In genomic region chr14:31222834-31223233, GRCh38 we compare ENCODE assay signal across 1 cellular context.
TF ChIP-seq lines count a peak whose summit lies in the region.

No MANE protein-coding gene starts in this region.

TF ChIP-seq in HepG2, 621 proteins besides CTCF, POLR2A, EP300 and RAD21 (continued from another document and continues in another):
- TF ChIP-seq, protein P1, sequence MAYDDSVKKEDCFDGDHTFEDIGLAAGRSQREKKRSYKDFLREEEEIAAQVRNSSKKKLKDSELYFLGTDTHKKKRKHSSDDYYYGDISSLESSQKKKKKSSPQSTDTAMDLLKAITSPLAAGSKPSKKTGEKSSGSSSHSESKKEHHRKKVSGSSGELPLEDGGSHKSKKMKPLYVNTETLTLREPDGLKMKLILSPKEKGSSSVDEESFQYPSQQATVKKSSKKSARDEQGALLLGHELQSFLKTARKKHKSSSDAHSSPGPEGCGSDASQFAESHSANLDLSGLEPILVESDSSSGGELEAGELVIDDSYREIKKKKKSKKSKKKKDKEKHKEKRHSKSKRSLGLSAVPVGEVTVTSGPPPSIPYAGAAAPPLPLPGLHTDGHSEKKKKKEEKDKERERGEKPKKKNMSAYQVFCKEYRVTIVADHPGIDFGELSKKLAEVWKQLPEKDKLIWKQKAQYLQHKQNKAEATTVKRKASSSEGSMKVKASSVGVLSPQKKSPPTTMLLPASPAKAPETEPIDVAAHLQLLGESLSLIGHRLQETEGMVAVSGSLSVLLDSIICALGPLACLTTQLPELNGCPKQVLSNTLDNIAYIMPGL (CRISPR knock-in tag; IDR thresholded peaks at IDR 0.05; ENCODE audit: borderline replicate concordance in 1 of 2, low read depth in 1 of 2), result no peak
- TF ChIP-seq, protein P2, sequence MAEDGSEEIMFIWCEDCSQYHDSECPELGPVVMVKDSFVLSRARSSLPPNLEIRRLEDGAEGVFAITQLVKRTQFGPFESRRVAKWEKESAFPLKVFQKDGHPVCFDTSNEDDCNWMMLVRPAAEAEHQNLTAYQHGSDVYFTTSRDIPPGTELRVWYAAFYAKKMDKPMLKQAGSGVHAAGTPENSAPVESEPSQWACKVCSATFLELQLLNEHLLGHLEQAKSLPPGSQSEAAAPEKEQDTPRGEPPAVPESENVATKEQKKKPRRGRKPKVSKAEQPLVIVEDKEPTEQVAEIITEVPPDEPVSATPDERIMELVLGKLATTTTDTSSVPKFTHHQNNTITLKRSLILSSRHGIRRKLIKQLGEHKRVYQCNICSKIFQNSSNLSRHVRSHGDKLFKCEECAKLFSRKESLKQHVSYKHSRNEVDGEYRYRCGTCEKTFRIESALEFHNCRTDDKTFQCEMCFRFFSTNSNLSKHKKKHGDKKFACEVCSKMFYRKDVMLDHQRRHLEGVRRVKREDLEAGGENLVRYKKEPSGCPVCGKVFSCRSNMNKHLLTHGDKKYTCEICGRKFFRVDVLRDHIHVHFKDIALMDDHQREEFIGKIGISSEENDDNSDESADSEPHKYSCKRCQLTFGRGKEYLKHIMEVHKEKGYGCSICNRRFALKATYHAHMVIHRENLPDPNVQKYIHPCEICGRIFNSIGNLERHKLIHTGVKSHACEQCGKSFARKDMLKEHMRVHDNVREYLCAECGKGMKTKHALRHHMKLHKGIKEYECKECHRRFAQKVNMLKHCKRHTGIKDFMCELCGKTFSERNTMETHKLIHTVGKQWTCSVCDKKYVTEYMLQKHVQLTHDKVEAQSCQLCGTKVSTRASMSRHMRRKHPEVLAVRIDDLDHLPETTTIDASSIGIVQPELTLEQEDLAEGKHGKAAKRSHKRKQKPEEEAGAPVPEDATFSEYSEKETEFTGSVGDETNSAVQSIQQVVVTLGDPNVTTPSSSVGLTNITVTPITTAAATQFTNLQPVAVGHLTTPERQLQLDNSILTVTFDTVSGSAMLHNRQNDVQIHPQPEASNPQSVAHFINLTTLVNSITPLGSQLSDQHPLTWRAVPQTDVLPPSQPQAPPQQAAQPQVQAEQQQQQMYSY (CRISPR knock-in tag; IDR thresholded peaks at IDR 0.05), result no peak
- peak; percentile 83 for TF ChIP-seq ZMYM2 (CRISPR knock-in tag; IDR thresholded peaks at IDR 0.05)
- no peak for TF ChIP-seq SSRP1 (CRISPR knock-in tag; IDR thresholded peaks at IDR 0.05)
- peak; percentile 40; the same call in 1 of the 2 replicates for TF ChIP-seq NCOR1 (IDR thresholded peaks at IDR 0.05; ENCODE audit: borderline replicate concordance, low read length)
- no peak for TF ChIP-seq ZNF549 (CRISPR knock-in tag; IDR thresholded peaks at IDR 0.05)
- no peak for TF ChIP-seq POLR2G (IDR thresholded peaks at IDR 0.05; ENCODE audit: low read depth, low read length)
- no peak for TF ChIP-seq NFATC3 (CRISPR knock-in tag; IDR thresholded peaks at IDR 0.05)
- no peak for TF ChIP-seq ZMAT5 (CRISPR knock-in tag; IDR thresholded peaks at IDR 0.05; ENCODE audit: borderline replicate concordance, low read depth)
- TF ChIP-seq HHEX (CRISPR knock-in tag; IDR thresholded peaks at IDR 0.05), result no peak
- TF ChIP-seq TEAD2 (CRISPR knock-in tag; IDR thresholded peaks at IDR 0.05), result no peak
- TF ChIP-seq ZNF18 (CRISPR knock-in tag; IDR thresholded peaks at IDR 0.05; ENCODE audit: insufficient replicate concordance), result no peak
- TF ChIP-seq SNAPC4 (CRISPR knock-in tag; IDR thresholded peaks at IDR 0.05), result no peak
- no peak for TF ChIP-seq SIN3A (IDR thresholded peaks at IDR 0.05; ENCODE audit: borderline replicate concordance, low read depth, low read length)
- TF ChIP-seq, protein P3, sequence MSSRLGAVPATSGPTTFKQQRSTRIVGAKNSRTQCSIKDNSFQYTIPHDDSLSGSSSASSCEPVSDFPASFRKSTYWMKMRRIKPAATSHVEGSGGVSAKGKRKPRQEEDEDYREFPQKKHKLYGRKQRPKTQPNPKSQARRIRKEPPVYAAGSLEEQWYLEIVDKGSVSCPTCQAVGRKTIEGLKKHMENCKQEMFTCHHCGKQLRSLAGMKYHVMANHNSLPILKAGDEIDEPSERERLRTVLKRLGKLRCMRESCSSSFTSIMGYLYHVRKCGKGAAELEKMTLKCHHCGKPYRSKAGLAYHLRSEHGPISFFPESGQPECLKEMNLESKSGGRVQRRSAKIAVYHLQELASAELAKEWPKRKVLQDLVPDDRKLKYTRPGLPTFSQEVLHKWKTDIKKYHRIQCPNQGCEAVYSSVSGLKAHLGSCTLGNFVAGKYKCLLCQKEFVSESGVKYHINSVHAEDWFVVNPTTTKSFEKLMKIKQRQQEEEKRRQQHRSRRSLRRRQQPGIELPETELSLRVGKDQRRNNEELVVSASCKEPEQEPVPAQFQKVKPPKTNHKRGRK (CRISPR knock-in tag; IDR thresholded peaks at IDR 0.05), result no peak
- TF ChIP-seq ZNF180 (CRISPR knock-in tag; IDR thresholded peaks at IDR 0.05; ENCODE audit: borderline replicate concordance, low read depth), result no peak
- no peak for TF ChIP-seq SRSF1 (optimal IDR thresholded peaks at IDR 0.05; ENCODE audit: low read depth, low read length)
- no peak for TF ChIP-seq RFX3 (CRISPR knock-in tag; IDR thresholded peaks at IDR 0.05)
- TF ChIP-seq ZNF772 (CRISPR knock-in tag; IDR thresholded peaks at IDR 0.05), result no peak
- TF ChIP-seq ZNF841 (CRISPR knock-in tag; IDR thresholded peaks at IDR 0.05; ENCODE audit: borderline replicate concordance), result no peak
- TF ChIP-seq KAT7 (CRISPR knock-in tag; IDR thresholded peaks at IDR 0.05; ENCODE audit: borderline replicate concordance), result no peak
- TF ChIP-seq, protein P4, sequence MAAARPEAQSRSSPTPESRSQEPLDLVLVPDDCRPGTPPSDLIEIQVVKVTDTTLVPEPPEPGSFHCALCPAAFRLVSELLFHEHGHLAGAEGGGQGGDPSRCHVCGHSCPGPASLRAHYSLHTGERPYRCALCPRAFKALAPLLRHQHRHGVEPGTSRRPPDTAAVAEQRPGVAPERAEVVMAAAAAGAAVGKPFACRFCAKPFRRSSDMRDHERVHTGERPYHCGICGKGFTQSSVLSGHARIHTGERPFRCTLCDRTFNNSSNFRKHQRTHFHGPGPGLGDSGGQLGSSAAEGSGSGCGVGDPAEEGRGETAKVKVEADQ (CRISPR knock-in tag; IDR thresholded peaks at IDR 0.05; ENCODE audit: borderline replicate concordance), result no peak
- TF ChIP-seq MTF1 (CRISPR knock-in tag; IDR thresholded peaks at IDR 0.05), result no peak
- TF ChIP-seq ZMAT3 (CRISPR knock-in tag; conservative IDR thresholded peaks at IDR 0.05), result no peak
- TF ChIP-seq, protein P5, sequence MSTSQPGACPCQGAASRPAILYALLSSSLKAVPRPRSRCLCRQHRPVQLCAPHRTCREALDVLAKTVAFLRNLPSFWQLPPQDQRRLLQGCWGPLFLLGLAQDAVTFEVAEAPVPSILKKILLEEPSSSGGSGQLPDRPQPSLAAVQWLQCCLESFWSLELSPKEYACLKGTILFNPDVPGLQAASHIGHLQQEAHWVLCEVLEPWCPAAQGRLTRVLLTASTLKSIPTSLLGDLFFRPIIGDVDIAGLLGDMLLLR (CRISPR knock-in tag; IDR thresholded peaks at IDR 0.05), result no peak
- TF ChIP-seq IRX3 (CRISPR knock-in tag; IDR thresholded peaks at IDR 0.05; ENCODE audit: borderline replicate concordance, low read depth), result no peak
- TF ChIP-seq FOXO1 (CRISPR knock-in tag; IDR thresholded peaks at IDR 0.05), result no peak
- no peak for TF ChIP-seq MXI1 (IDR thresholded peaks at IDR 0.05; ENCODE audit: borderline replicate concordance, low read depth, low read length)
- TF ChIP-seq, protein P6, sequence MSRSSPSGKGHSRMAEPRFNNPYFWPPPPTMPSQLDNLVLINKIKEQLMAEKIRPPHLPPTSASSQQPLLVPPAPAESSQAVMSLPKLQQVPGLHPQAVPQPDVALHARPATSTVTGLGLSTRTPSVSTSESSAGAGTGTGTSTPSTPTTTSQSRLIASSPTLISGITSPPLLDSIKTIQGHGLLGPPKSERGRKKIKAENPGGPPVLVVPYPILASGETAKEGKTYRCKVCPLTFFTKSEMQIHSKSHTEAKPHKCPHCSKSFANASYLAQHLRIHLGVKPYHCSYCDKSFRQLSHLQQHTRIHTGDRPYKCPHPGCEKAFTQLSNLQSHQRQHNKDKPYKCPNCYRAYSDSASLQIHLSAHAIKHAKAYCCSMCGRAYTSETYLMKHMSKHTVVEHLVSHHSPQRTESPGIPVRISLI (CRISPR knock-in tag; IDR thresholded peaks at IDR 0.05; ENCODE audit: borderline replicate concordance), result peak; percentile 19; the same call in 1 of the 2 replicates
- TF ChIP-seq, protein P7, sequence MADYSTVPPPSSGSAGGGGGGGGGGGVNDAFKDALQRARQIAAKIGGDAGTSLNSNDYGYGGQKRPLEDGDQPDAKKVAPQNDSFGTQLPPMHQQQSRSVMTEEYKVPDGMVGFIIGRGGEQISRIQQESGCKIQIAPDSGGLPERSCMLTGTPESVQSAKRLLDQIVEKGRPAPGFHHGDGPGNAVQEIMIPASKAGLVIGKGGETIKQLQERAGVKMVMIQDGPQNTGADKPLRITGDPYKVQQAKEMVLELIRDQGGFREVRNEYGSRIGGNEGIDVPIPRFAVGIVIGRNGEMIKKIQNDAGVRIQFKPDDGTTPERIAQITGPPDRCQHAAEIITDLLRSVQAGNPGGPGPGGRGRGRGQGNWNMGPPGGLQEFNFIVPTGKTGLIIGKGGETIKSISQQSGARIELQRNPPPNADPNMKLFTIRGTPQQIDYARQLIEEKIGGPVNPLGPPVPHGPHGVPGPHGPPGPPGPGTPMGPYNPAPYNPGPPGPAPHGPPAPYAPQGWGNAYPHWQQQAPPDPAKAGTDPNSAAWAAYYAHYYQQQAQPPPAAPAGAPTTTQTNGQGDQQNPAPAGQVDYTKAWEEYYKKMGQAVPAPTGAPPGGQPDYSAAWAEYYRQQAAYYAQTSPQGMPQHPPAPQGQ (CRISPR knock-in tag; IDR thresholded peaks at IDR 0.05; ENCODE audit: borderline replicate concordance), result no peak
- no peak for TF ChIP-seq SIN3B (IDR thresholded peaks at IDR 0.05; ENCODE audit: low read length)
- TF ChIP-seq ZNF503 (CRISPR knock-in tag; IDR thresholded peaks at IDR 0.05), result no peak
- TF ChIP-seq, protein P8, sequence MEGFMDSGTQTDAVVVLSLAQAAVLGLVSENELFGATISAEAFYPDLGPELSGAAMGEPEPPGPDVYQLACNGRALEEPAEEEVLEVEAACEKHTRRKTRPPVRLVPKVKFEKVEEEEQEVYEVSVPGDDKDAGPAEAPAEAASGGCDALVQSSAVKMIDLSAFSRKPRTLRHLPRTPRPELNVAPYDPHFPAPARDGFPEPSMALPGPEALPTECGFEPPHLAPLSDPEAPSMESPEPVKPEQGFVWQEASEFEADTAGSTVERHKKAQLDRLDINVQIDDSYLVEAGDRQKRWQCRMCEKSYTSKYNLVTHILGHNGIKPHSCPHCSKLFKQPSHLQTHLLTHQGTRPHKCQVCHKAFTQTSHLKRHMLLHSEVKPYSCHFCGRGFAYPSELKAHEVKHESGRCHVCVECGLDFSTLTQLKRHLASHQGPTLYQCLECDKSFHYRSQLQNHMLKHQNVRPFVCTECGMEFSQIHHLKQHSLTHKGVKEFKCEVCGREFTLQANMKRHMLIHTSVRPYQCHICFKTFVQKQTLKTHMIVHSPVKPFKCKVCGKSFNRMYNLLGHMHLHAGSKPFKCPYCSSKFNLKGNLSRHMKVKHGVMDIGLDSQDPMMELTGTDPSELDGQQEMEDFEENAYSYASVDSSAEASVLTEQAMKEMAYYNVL (CRISPR knock-in tag; IDR thresholded peaks at IDR 0.05; ENCODE audit: borderline replicate concordance), result no peak
